In genomic region chr7:74023037-74023436, GRCh38 we compare ENCODE assay signal across 8 cellular contexts. TPM values are rescaled to one million over a fixed set of nuclear protein-coding genes. Genes with fewer than 3 reads are reported as not detected.
A peak's percentile ranks its signal among the peaks of the same experiment; 100 is the strongest.
DNase-seq lines count a peak whose midpoint lies in the region; ATAC-seq, FAIRE-seq and TF ChIP-seq lines count a peak whose summit lies in the region.

No MANE protein-coding gene starts in this region.

- H3K36me3 Mint-ChIP-seq in natural killer cell treated with Interleukin-12 subunit alpha and Interleukin-12 subunit beta and Interleukin-15 and Interleukin-18, amount 100 ng/mL, for 72 hours, result no peaks in the 10 kb centered on the region

- H3K79me2 ChIP-seq in osteoblast (ENCODE audit: insufficient read depth, low read length), result no peaks in the 10 kb centered on the region

- H3K9me3 ChIP-seq in esophagus squamous epithelium, result no peaks in the 10 kb centered on the region
- H3K9me3 ChIP-seq in osteoblast (ENCODE audit: low read depth, low read length), result no peaks in the 10 kb centered on the region
- H3K9me3 ChIP-seq in pancreas, result no peaks in the 10 kb centered on the region

- no peaks in the 10 kb centered on the region for H4K20me1 ChIP-seq in osteoblast (ENCODE audit: insufficient read depth, low read length)

- TF ChIP-seq CTCF in esophagus squamous epithelium (IDR thresholded peaks at IDR 0.05) (peak in 1 of 6 experiments; percentile 7), osteoblast (IDR thresholded peaks at IDR 0.05; ENCODE audit: extremely low read depth, low read depth, low read length) (peak; percentile 29), pancreas (IDR thresholded peaks at IDR 0.05) (no peak)

- H3K27ac ChIP-seq in esophagus squamous epithelium, result peak overlapping the region in 3 of 4 donors; percentile 35 to 56 (median 55)
- H3K27ac ChIP-seq in osteoblast (ENCODE audit: low read depth, low read length), result no peak overlapping the region
- H3K27ac ChIP-seq in pancreas, result no peak overlapping the region

- peak overlapping the region; percentile 5 for H2AFZ ChIP-seq in osteoblast (ENCODE audit: low read length)

- H3K4me3 Mint-ChIP-seq in natural killer cell treated with Interleukin-12 subunit alpha and Interleukin-12 subunit beta and Interleukin-15 and Interleukin-18, amount 100 ng/mL, for 72 hours, result no peak overlapping the region

- intact Hi-C loops in esophagus squamous epithelium (cut with DNase I), result loop anchor here (10.0 kb wide), 1 partner anchor 128 kb away; no protein-coding TSS in a partner anchor
- intact Hi-C loops in pancreas (cut with DNase I), result loop anchor here in 1 of 3 donors (10.0 kb wide), 1 partner anchor 148 kb away; no protein-coding TSS in a partner anchor

- no peak for TF ChIP-seq POLR2A in esophagus squamous epithelium (IDR thresholded peaks at IDR 0.05)

- ATAC-seq in HG02973 (IDR thresholded peaks at IDR 0.05; ENCODE audit: unreplicated experiment) (no peak), HG02588 (IDR thresholded peaks at IDR 0.05; ENCODE audit: unreplicated experiment) (no peak), pancreas (no peak)
- ATAC-seq in natural killer cell treated with Interleukin-12 subunit alpha and Interleukin-12 subunit beta and Interleukin-15 and Interleukin-18, amount 100 ng/mL, for 72 hours, result no peak

- 12 to 20% methylated on average over 5 of the region's 13 CpGs for WGBS in esophagus squamous epithelium, 2 donors
- 33% methylated on average over 13 of the region's 13 CpGs for WGBS in pancreas, 2 donors

- H3K9me3 Mint-ChIP-seq in natural killer cell treated with Interleukin-12 subunit alpha and Interleukin-12 subunit beta and Interleukin-15 and Interleukin-18, amount 100 ng/mL, for 72 hours, result no peaks in the 10 kb centered on the region

- no peak for FAIRE-seq in pancreas (lab: Jason Lieb, UNC)

- H3K4me3 ChIP-seq in esophagus squamous epithelium, result peak overlapping the region in 1 of 4 donors; percentile 2
- peak overlapping the region; percentile 29 for H3K4me3 ChIP-seq in osteoblast (ENCODE audit: insufficient read depth, low read length)
- H3K4me3 ChIP-seq in pancreas, result no peak overlapping the region

- DNase-seq in CD1c-positive myeloid dendritic cell (ENCODE audit: extremely low spot score) (peak; percentile 41), OCI-M1 (lab: John Stamatoyannopoulos, UW) (peak; percentile 33), esophagus squamous epithelium (lab: John Stamatoyannopoulos, UW) (no peak), osteoblast (ENCODE audit: insufficient read length, low spot score, missing footprints) (peak; percentile 98), pancreas (no peak)
- no peak for DNase-seq in natural killer cell treated with Interleukin-12 subunit alpha and Interleukin-12 subunit beta and Interleukin-15 and Interleukin-18, amount 100 ng/mL, for 72 hours (ENCODE audit: low spot score)

- no peaks in the 10 kb centered on the region for H3K36me3 ChIP-seq in esophagus squamous epithelium
- H3K36me3 ChIP-seq in osteoblast (ENCODE audit: insufficient read depth, low read length), result no peaks in the 10 kb centered on the region
- no peaks in the 10 kb centered on the region for H3K36me3 ChIP-seq in pancreas

- peaks cover 0 to 70% (median 0%) of the 10 kb centered on the region in 4 donors for H3K27me3 ChIP-seq in esophagus squamous epithelium
- peaks cover 6% of the 10 kb centered on the region for H3K27me3 ChIP-seq in osteoblast (ENCODE audit: insufficient read depth, low read length)
- no peaks in the 10 kb centered on the region for H3K27me3 ChIP-seq in pancreas

- peaks cover 0 to 4% of the 10 kb centered on the region in 2 donors for H3K4me1 Mint-ChIP-seq in natural killer cell treated with Interleukin-12 subunit alpha and Interleukin-12 subunit beta and Interleukin-15 and Interleukin-18, amount 100 ng/mL, for 72 hours (ENCODE audit: low read depth in 2 of 2)

- H3K27ac Mint-ChIP-seq in natural killer cell treated with Interleukin-12 subunit alpha and Interleukin-12 subunit beta and Interleukin-15 and Interleukin-18, amount 100 ng/mL, for 72 hours, result no peak overlapping the region

- H3K27me3 Mint-ChIP-seq in natural killer cell treated with Interleukin-12 subunit alpha and Interleukin-12 subunit beta and Interleukin-15 and Interleukin-18, amount 100 ng/mL, for 72 hours, result peaks cover 13 to 19% of the 10 kb centered on the region in 2 donors

- H3K4me1 ChIP-seq in esophagus squamous epithelium (peaks cover 23 to 64% (median 44%) of the 10 kb centered on the region in 3 donors), osteoblast (ENCODE audit: insufficient read depth, low read length) (peaks cover 16% of the 10 kb centered on the region), pancreas (peaks cover 5 to 11% (median 9%) of the 10 kb centered on the region in 3 donors)

- H3K4me2 ChIP-seq in osteoblast (ENCODE audit: insufficient read depth, low read length), result peak overlapping the region; percentile 70

RNA-seq across cellular contexts. Expression of gene ELN, which starts 4.9 kb away (rescaled TPM):
- total RNA-seq in esophagus squamous epithelium (100 to 1,000 TPM in 1 of 4 donors, 10 to 100 TPM in 2, 1 to 10 TPM in 1; 8.9 to 182 (median 20.3) TPM), osteoblast (69.1 and 113 TPM in 2 replicates), pancreas (10 to 100 TPM; 36.8 to 84.2 (median 70.7) TPM)
- 100 to 1,000 TPM in 1 of 2 donors, 10 to 100 TPM in 1; 36.9 to 118 TPM for polyA plus RNA-seq in pancreas
- under 1 TPM in 1 of 2 donors, not detected in 1; 0.10 TPM for total RNA-seq in natural killer cell treated with Interleukin-12 subunit alpha and Interleukin-12 subunit beta and Interleukin-15 and Interleukin-18, amount 100 ng/mL, for 72 hours

Comparison
In these comparisons a context has a peak if more than half of its experiments do, and no peak if none do; other contexts are left out.
1. DNase-seq: peak in CD1c-positive myeloid dendritic cell (single experiment), OCI-M1 (single experiment) and osteoblast (single experiment); none in esophagus squamous epithelium (single experiment), pancreas (0 of 6) and natural killer cell treated with Interleukin-12 subunit alpha and Interleukin-12 subunit beta and Interleukin-15 and Interleukin-18, amount 100 ng/mL, for 72 hours (single experiment).
2. H3K27ac ChIP-seq: peak in esophagus squamous epithelium (3 of 4); none in osteoblast (single experiment) and pancreas (0 of 4).
3. RNA of gene ELN, which starts 4.9 kb away (total RNA-seq): 36.8 to 84.2 TPM in pancreas, 69.1 to 113 TPM in osteoblast and 8.9 to 182 TPM in esophagus squamous epithelium; 0.10 TPM in natural killer cell treated with Interleukin-12 subunit alpha and Interleukin-12 subunit beta and Interleukin-15 and Interleukin-18, amount 100 ng/mL, for 72 hours; every median in the first group is over 4 times any median in the second.